Comparison of ENCODE assay signal across 1 cellular context in genomic region chr16:2971985-2972784, GRCh38.
TF ChIP-seq lines count a peak whose summit lies in the region.

No MANE protein-coding gene starts in this region.

TF ChIP-seq in GM23338, 12 proteins besides CTCF, POLR2A, EP300 and RAD21 (continued from another document):
- no peak for TF ChIP-seq ZNF462 (CRISPR knock-in tag; IDR thresholded peaks at IDR 0.05)
- no peak for TF ChIP-seq EZH2phosphoT487 (IDR thresholded peaks at IDR 0.05; ENCODE audit: unreplicated experiment)
- no peak for TF ChIP-seq ZNF114 (CRISPR knock-in tag; IDR thresholded peaks at IDR 0.05)
- TF ChIP-seq EZH2 (IDR thresholded peaks at IDR 0.05; ENCODE audit: low read depth, unreplicated experiment), result no peak
TF ChIP-seq in GM23338: peak in this region for 0.
